1 cellular context compared by ENCODE assay signal in the genomic region with DNA sequence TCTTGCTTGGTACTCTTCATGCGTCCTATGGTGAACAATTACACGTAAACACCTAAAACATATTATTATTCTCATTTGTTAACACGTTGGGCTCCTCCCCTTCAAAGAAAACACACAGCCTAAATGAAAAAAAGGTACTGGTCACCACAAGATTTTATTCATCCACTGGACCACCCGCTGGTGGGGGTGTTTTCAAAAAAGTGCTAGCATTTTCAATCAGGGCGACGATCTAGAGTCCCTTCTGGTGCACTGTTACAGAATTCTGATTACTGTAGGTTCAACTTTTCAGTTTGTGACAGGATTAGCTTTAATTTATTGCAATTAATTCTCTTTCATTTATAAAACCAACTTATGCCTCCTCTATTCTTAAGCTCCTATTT.
TF ChIP-seq lines count a peak whose summit lies in the region.

No MANE protein-coding gene starts in this region.

TF ChIP-seq in GM12878, 131 proteins besides CTCF, POLR2A, EP300 and RAD21 (continued from another document):
- TF ChIP-seq USF1 (IDR thresholded peaks at IDR 0.05; ENCODE audit: borderline replicate concordance, extremely low read length, insufficient read depth, low read depth, low read length), result no peak
- TF ChIP-seq, protein P1, sequence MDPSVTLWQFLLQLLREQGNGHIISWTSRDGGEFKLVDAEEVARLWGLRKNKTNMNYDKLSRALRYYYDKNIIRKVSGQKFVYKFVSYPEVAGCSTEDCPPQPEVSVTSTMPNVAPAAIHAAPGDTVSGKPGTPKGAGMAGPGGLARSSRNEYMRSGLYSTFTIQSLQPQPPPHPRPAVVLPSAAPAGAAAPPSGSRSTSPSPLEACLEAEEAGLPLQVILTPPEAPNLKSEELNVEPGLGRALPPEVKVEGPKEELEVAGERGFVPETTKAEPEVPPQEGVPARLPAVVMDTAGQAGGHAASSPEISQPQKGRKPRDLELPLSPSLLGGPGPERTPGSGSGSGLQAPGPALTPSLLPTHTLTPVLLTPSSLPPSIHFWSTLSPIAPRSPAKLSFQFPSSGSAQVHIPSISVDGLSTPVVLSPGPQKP (IDR thresholded peaks at IDR 0.05; ENCODE audit: low read depth, low read length), result no peak
- TF ChIP-seq, protein P2, sequence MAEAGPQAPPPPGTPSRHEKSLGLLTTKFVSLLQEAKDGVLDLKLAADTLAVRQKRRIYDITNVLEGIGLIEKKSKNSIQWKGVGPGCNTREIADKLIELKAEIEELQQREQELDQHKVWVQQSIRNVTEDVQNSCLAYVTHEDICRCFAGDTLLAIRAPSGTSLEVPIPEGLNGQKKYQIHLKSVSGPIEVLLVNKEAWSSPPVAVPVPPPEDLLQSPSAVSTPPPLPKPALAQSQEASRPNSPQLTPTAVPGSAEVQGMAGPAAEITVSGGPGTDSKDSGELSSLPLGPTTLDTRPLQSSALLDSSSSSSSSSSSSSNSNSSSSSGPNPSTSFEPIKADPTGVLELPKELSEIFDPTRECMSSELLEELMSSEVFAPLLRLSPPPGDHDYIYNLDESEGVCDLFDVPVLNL (IDR thresholded peaks at IDR 0.05; ENCODE audit: low read depth, low read length), result no peak
- TF ChIP-seq WRNIP1 (IDR thresholded peaks at IDR 0.05; ENCODE audit: borderline replicate concordance, low read depth, low read length), result no peak
- TF ChIP-seq DPF2 (IDR thresholded peaks at IDR 0.05), result no peak
- TF ChIP-seq CBX5 (IDR thresholded peaks at IDR 0.05; ENCODE audit: low read depth), result no peak
- no peak for TF ChIP-seq PRDM15 (CRISPR knock-in tag; IDR thresholded peaks at IDR 0.05)
- no peak for TF ChIP-seq BHLHE40 (IDR thresholded peaks at IDR 0.05; ENCODE audit: borderline replicate concordance in 1 of 2, low read depth in 2 of 2, low read length in 1 of 2)
